Comparison of ENCODE assay signal across 10 cellular contexts in the genomic region with DNA sequence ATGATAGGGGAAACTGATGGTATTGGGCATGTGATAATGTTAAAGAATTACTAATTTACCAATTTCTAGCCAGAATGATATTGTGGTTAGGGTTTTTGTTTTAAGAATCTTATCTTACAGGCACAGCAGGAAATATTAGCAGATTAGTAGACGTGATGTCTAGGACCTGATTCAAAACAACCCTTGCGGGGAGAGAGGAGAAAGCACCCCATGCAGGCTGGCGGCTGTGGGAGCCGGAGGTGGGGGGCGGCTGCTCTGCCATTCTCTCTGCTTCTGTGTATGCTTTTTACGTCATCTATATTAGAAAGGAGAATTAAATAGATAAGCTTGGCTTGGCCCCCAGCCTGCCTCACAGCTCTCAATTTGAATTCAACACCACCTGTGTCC. TPM values are rescaled to one million over a fixed set of nuclear protein-coding genes. Genes with fewer than 3 reads are reported as not detected.
DNase-seq lines count a peak whose midpoint lies in the region; ATAC-seq and TF ChIP-seq lines count a peak whose summit lies in the region.
"Had no signal": no experiment of that assay in that cellular context is flagged by ENCODE, and none has a peak within 500 bp of the region (broad histone marks: within the 10 kb centered on the region; RNA-seq: fewer than 3 reads in every experiment).

No MANE protein-coding gene starts in this region.

- H3K27me3 ChIP-seq in ACC112 (ENCODE audit: insufficient read depth, low read length): no peaks in the 10 kb centered on the region
- H3K27me3 ChIP-seq: spleen had no signal

- H3K4me3 ChIP-seq in ACC112 (ENCODE audit: low read depth, low read length): no peak overlapping the region
- H3K4me3 ChIP-seq: spleen had no signal

- ATAC-seq in GM19463 (IDR thresholded peaks at IDR 0.05; ENCODE audit: unreplicated experiment): no peak
- no peak for ATAC-seq in GM19467 (IDR thresholded peaks at IDR 0.05; ENCODE audit: unreplicated experiment)
- ATAC-seq in GM18511 (IDR thresholded peaks at IDR 0.05; ENCODE audit: unreplicated experiment): no peak

- H3K4me1 ChIP-seq in ACC112 (ENCODE audit: control insufficient read depth, insufficient read depth, low read length, unreplicated experiment): peaks cover 39% of the 10 kb centered on the region

- H3K36me3 ChIP-seq in ACC112 (ENCODE audit: insufficient read depth, low read length): no peaks in the 10 kb centered on the region

- H3K9me3 Mint-ChIP-seq in brain: no peaks in the 10 kb centered on the region
- no peaks in the 10 kb centered on the region for H3K9me3 Mint-ChIP-seq in mesothelial cell of epicardium

- peak overlapping the region in 2 of 5 experiments; percentile 2 to 38 for H3K4me3 Mint-ChIP-seq in brain
- H3K4me3 Mint-ChIP-seq in mesothelial cell of epicardium: no peak overlapping the region

- H3K36me3 Mint-ChIP-seq in brain: peaks cover 4% of the 10 kb centered on the region
- H3K36me3 Mint-ChIP-seq in mesothelial cell of epicardium: no peaks in the 10 kb centered on the region

- peak in 58 of 76 experiments; percentile 16 to 81 (median 46) for DNase-seq in HUDEP-2 (lab: John Stamatoyannopoulos, UW; ENCODE audit: unreplicated experiment in 76 of 76)
- DNase-seq in mesothelial cell of epicardium (ENCODE audit: low spot score in 2 of 2, unreplicated experiment in 2 of 2): no peak
- DNase-seq in DMS153 treated with DMSO at 0.1 percent for 48 hours (lab: John Stamatoyannopoulos, UW; ENCODE audit: unreplicated experiment): no peak
- DNase-seq: DND-41 had no signal

- no peaks in the 10 kb centered on the region for H3K27me3 Mint-ChIP-seq in brain
- no peaks in the 10 kb centered on the region for H3K27me3 Mint-ChIP-seq in mesothelial cell of epicardium (ENCODE audit: low read depth)

- H2AFZ ChIP-seq in ACC112 (ENCODE audit: low read length, unreplicated experiment): no peak overlapping the region

- peaks cover 70% of the 10 kb centered on the region for H3K79me2 ChIP-seq in ACC112 (ENCODE audit: control insufficient read depth, insufficient read depth, low read length, unreplicated experiment)

- H3K4me1 Mint-ChIP-seq in brain: peaks cover 84% of the 10 kb centered on the region
- peaks cover 44% of the 10 kb centered on the region for H3K4me1 Mint-ChIP-seq in mesothelial cell of epicardium

- H3K27ac Mint-ChIP-seq in brain (peak overlapping the region; percentile 34 to 91 (median 85)), mesothelial cell of epicardium (peak overlapping the region; percentile 70)

- peak overlapping the region; percentile 77 for H3K27ac ChIP-seq in ACC112 (ENCODE audit: low read depth, low read length)

- TF ChIP-seq CTCF in brain (conservative IDR thresholded peaks at IDR 0.05): no peak
- no peak for TF ChIP-seq CTCF in mesothelial cell of epicardium (IDR thresholded peaks at IDR 0.05; ENCODE audit: unreplicated experiment)

RNA-seq across cellular contexts. Expression of a gene that starts 41.5 kb away (rescaled TPM):
- 102 TPM for polyA plus RNA-seq in brain (ENCODE audit: insufficient read depth, low read depth, low replicate concordance)
- 90.5 to 99.8 TPM (median 93.1 TPM) in 3 replicates for total RNA-seq in mesothelial cell of epicardium

Comparison
In these comparisons a context has a peak if more than half of its experiments do, and no peak if none do; other contexts are left out.
1. DNase-seq: peak in HUDEP-2 (58 of 76); none in mesothelial cell of epicardium (0 of 2) and DMS153 treated with DMSO at 0.1 percent for 48 hours (single experiment).